In the genomic region with DNA sequence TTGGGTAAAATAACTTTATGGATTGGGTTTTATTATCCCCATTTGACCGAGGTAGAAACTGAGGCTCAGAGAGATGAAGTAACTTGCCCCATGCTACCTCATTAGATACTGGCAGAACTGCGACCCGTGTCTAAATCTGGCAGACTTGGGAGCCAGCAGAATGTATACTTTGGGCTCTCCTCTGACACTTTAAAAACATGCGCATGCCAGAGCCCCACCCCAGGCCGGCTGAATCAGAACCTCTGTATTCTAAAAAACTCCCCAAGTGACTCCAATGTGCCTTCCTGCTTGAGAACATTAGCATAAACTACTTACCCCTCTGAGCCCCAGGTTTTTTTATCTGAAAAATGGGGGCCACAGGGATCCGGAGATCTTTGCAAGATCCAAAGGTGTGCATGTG, we compare ENCODE assay signal across 15 cellular contexts.
"Had no signal": no experiment of that assay in that cellular context is flagged by ENCODE, and none has a peak within 500 bp of the region (broad histone marks: within the 10 kb centered on the region; RNA-seq: fewer than 3 reads in every experiment).

No MANE protein-coding gene starts in this region.

- H3K4me3 ChIP-seq: cardiac muscle cell, sigmoid colon, tibial artery had no signal

- H3K4me1 ChIP-seq: sigmoid colon had no signal

- H3K9me3 ChIP-seq: neutrophil, sigmoid colon, tibial artery had no signal

- DNase-seq: activated B cell treated with CpG ODN at 0.5 μM for 24 hours; activated CD4-positive, alpha-beta memory T cell treated with anti-CD3 and anti-CD28 coated beads, Interleukin-2, amount 10 ng/mL, durations not matched to agents 7 days and 5 days; activated CD4-positive, alpha-beta T cell treated with anti-CD3 and anti-CD28 coated beads for 48 hours; activated CD8-positive, alpha-beta memory T cell treated with anti-CD3 and anti-CD28 coated beads, Interleukin-2, amount 10 ng/mL, durations not matched to agents 7 days and 5 days; amniotic stem cell; effector memory CD8-positive, alpha-beta T cell; natural killer cell; sigmoid colon; stimulated activated CD4-positive, alpha-beta T cell treated with anti-CD3 and anti-CD28 coated beads, Interleukin-4, amount 100 ng/mL, for 24 hours; T-helper 1 cell; T-helper 9 cell; tibial artery had no signal

- ATAC-seq: activated CD8-positive, alpha-beta memory T cell treated with anti-CD3 and anti-CD28 coated beads, Interleukin-2, amount 10 ng/mL, durations not matched to agents 7 days and 5 days; effector memory CD8-positive, alpha-beta T cell; natural killer cell; stimulated activated memory B cell treated with anti-CD40 and anti-IgM and Interleukin-4, amounts not matched to agents 10 μg/mL and 1 μg/mL and 100 μg/mL, for 72 hours had no signal

- H3K27me3 ChIP-seq: cardiac muscle cell, neutrophil, sigmoid colon, tibial artery had no signal

- H3K36me3 ChIP-seq: cardiac muscle cell, neutrophil, sigmoid colon, tibial artery had no signal

- H3K27ac ChIP-seq: cardiac muscle cell, neutrophil, sigmoid colon had no signal
